10 cellular contexts compared by ENCODE assay signal in the genomic region with DNA sequence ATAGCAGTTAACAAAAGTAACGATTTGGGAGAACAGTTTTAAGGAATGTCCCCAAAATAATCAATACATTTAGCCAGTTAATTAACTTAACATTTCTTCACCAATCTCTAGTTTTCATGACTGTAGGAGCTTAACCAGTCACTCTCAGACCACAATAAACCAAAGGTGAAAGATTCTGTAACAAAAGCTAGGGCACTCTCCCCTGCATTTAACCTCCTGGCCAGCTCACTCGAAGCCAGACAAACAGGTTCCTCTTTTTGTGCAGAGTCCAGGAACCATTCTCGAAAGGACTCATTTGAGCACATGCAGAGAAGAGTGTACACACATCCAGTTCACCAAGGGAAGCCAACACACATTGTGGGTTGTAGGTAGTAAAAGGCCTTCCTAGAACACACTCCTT. TPM values are rescaled to one million over a fixed set of nuclear protein-coding genes. Genes with fewer than 3 reads are reported as not detected.
DNase-seq lines count a peak whose midpoint lies in the region; ATAC-seq, FAIRE-seq and TF ChIP-seq lines count a peak whose summit lies in the region.
"Had no signal": no experiment of that assay in that cellular context is flagged by ENCODE, and none has a peak within 500 bp of the region (broad histone marks: within the 10 kb centered on the region; RNA-seq: fewer than 3 reads in every experiment).

No MANE protein-coding gene starts in this region.

- H3K9ac ChIP-seq in GM12878 (ENCODE audit: control insufficient read depth, insufficient read depth, low read length) = no peak overlapping the region

- no peak for TF ChIP-seq EP300 in GM12878 (IDR thresholded peaks at IDR 0.05; ENCODE audit: borderline replicate concordance in 1 of 2, control insufficient read depth in 1 of 2, low read depth in 2 of 2, low read length in 2 of 2)

- CTCF ChIA-PET in GM12878 (lab: Yijun Ruan, JAX) = interaction anchor here (0.7 to 2.5 kb wide), 6 partner anchors 10 to 62 kb away, joined by 4 to 12 read pairs (median 8); no protein-coding TSS in a partner anchor

- H3K79me2 ChIP-seq in GM12878 (ENCODE audit: control insufficient read depth, insufficient read depth, low read length) = no peaks in the 10 kb centered on the region

- no peak for DNase-seq in CD4-positive, CD25-positive, alpha-beta regulatory T cell
- peak; percentile 60 to 63 for DNase-seq in NOMO-1 (lab: John Stamatoyannopoulos, UW; ENCODE audit: unreplicated experiment in 2 of 2)
- no peak for DNase-seq in GM12878 (ENCODE audit: low read depth, low spot score)
- DNase-seq in amygdala (lab: John Stamatoyannopoulos, UW) = no peak
- no peak for DNase-seq in HAP-1 (ENCODE audit: low spot score in 2 of 2)
- DNase-seq in CD14-positive monocyte (ENCODE audit: low spot score) = no peak
- DNase-seq: colonic mucosa, ovary had no signal

- no peaks in the 10 kb centered on the region for H4K20me1 ChIP-seq in GM12878 (ENCODE audit: control insufficient read depth, insufficient read depth)

- in situ Hi-C loops in GM12878 (cut with MboI) = no loop called here
- in situ Hi-C loops in HAP-1 (cut with MboI; ENCODE audit: low sequenced_read_pairs) = no loop called here

- no peak for TF ChIP-seq CTCF in GM12878 (IDR thresholded peaks at IDR 0.05 in 2 of 3, conservative IDR thresholded peaks at IDR 0.05 in 1 of 3; ENCODE audit: control insufficient read depth in 2 of 3, extremely low read depth in 1 of 3, insufficient read depth in 1 of 3, low read depth in 3 of 3, low read length in 3 of 3)
- no peak for TF ChIP-seq CTCF in CD14-positive monocyte (IDR thresholded peaks at IDR 0.05)

- H3K9me3 ChIP-seq in CD4-positive, CD25-positive, alpha-beta regulatory T cell (ENCODE audit: control insufficient read depth in 2 of 2, low read length in 2 of 2) = peaks cover 0 to 4% of the 10 kb centered on the region in 2 experiments
- H3K9me3 ChIP-seq in GM12878 (replicated peaks; ENCODE audit: control insufficient read depth, insufficient read depth, low read length) (no peaks in the 10 kb centered on the region), HAP-1 (peaks cover 4% of the 10 kb centered on the region; the same call in 1 of the 2 replicates)
- H3K9me3 ChIP-seq: colonic mucosa, ovary had no signal

- H3K27ac ChIP-seq in CD4-positive, CD25-positive, alpha-beta regulatory T cell (ENCODE audit: insufficient read depth, low read length, poor library complexity, severe bottlenecking) = no peak overlapping the region
- H3K27ac ChIP-seq in GM12878 (ENCODE audit: control insufficient read depth, insufficient read depth) = no peak overlapping the region
- H3K27ac ChIP-seq: colonic mucosa, ovary had no signal

- peaks cover 81% of the 10 kb centered on the region for H3K36me3 ChIP-seq in CD4-positive, CD25-positive, alpha-beta regulatory T cell (ENCODE audit: control insufficient read depth, insufficient read depth, low read length)
- H3K36me3 ChIP-seq in GM12878 (ENCODE audit: control insufficient read depth in 2 of 2, insufficient read depth in 2 of 2, low read length in 1 of 2) = no peaks in the 10 kb centered on the region
- no peaks in the 10 kb centered on the region for H3K36me3 ChIP-seq in HAP-1 (replicated peaks)
- H3K36me3 ChIP-seq: colonic mucosa, ovary had no signal

- RAD21 ChIA-PET in GM12878 (lab: Charles Lee; ENCODE audit: unreplicated experiment) = interaction anchor here (0.7 to 2.5 kb wide), 8 partner anchors 8 to 61 kb away, joined by 3 to 16 read pairs (median 6); no protein-coding TSS in a partner anchor

- no peak for ATAC-seq in CD4-positive, CD25-positive, alpha-beta regulatory T cell (ENCODE audit: low read depth in 2 of 2)
- ATAC-seq in GM18868 (IDR thresholded peaks at IDR 0.05; ENCODE audit: unreplicated experiment) (peak; percentile 85), GM12878 (peak; percentile 87), HG03342 (IDR thresholded peaks at IDR 0.05; ENCODE audit: unreplicated experiment) (no peak)

- POLR2A ChIA-PET in GM12878 (lab: Charles Lee) = interaction anchor here (0.9 to 1.2 kb wide), 2 partner anchors 40 to 44 kb away, joined by 3 read pairs; no protein-coding TSS in a partner anchor

- no peaks in the 10 kb centered on the region for H3K27me3 ChIP-seq in CD4-positive, CD25-positive, alpha-beta regulatory T cell (ENCODE audit: control insufficient read depth, insufficient read depth, low read length)
- H3K27me3 ChIP-seq in GM12878 (replicated peaks in 1 of 2; ENCODE audit: control insufficient read depth in 2 of 2, insufficient read depth in 2 of 2, low read length in 1 of 2) (no peaks in the 10 kb centered on the region), HAP-1 (ENCODE audit: low read depth) (no peaks in the 10 kb centered on the region)
- H3K27me3 ChIP-seq: colonic mucosa, ovary had no signal

- no peak for TF ChIP-seq POLR2A in GM12878 (IDR thresholded peaks at IDR 0.05; ENCODE audit: low read depth, low read length)

- FAIRE-seq in GM12878 (lab: Jason Lieb, UNC) = peak; percentile 41

- H2AFZ ChIP-seq in GM12878 (ENCODE audit: control insufficient read depth, low read depth, low read length) = no peak overlapping the region

- peaks cover 32 to 80% (median 61%) of the 10 kb centered on the region in 4 donors for H3K4me1 Mint-ChIP-seq in CD4-positive, CD25-positive, alpha-beta regulatory T cell
- H3K4me1 Mint-ChIP-seq in CD14-positive monocyte = peaks cover 2% of the 10 kb centered on the region

- no peak for TF ChIP-seq RAD21 in GM12878 (IDR thresholded peaks at IDR 0.05; ENCODE audit: insufficient read depth, low read depth, low read length)

- H3K4me3 ChIP-seq in CD4-positive, CD25-positive, alpha-beta regulatory T cell (ENCODE audit: low read depth, low read length) = peak overlapping the region; percentile 100
- no peak overlapping the region for H3K4me3 ChIP-seq in GM12878
- H3K4me3 ChIP-seq in HAP-1 = no peak overlapping the region
- H3K4me3 ChIP-seq: colonic mucosa, ovary had no signal

- H3K4me3 Mint-ChIP-seq in CD4-positive, CD25-positive, alpha-beta regulatory T cell = peak overlapping the region; percentile 77 to 94 (median 87)
- no peak overlapping the region for H3K4me3 Mint-ChIP-seq in CD14-positive monocyte

- no peak overlapping the region for H3K4me2 ChIP-seq in GM12878 (ENCODE audit: control insufficient read depth, insufficient read depth)

- SMC1A ChIA-PET in GM12878 (lab: Charles Lee; ENCODE audit: uncharacterized antibody, unreplicated experiment) = interaction anchor here (0.6 to 15.1 kb wide), 12 partner anchors 9 to 86 kb away, joined by 3 to 238 read pairs (median 7); no protein-coding TSS in a partner anchor

- H3K4me1 ChIP-seq in CD4-positive, CD25-positive, alpha-beta regulatory T cell (ENCODE audit: control insufficient read depth, insufficient read depth, low read length, poor library complexity, severe bottlenecking) = peaks cover 52% of the 10 kb centered on the region
- H3K4me1 ChIP-seq in GM12878 (ENCODE audit: control insufficient read depth, insufficient read depth, low read length) (peaks cover 5% of the 10 kb centered on the region), HAP-1 (peaks cover 29% of the 10 kb centered on the region)
- H3K4me1 ChIP-seq: colonic mucosa had no signal

- H3K27me3 Mint-ChIP-seq in CD4-positive, CD25-positive, alpha-beta regulatory T cell = no peaks in the 10 kb centered on the region
- H3K27me3 Mint-ChIP-seq in CD14-positive monocyte (ENCODE audit: low read depth in 3 of 3) = peaks cover 0 to 2% (median 0%) of the 10 kb centered on the region in 3 donors

- peaks cover 81% of the 10 kb centered on the region for H3K36me3 Mint-ChIP-seq in CD4-positive, CD25-positive, alpha-beta regulatory T cell
- H3K36me3 Mint-ChIP-seq in CD14-positive monocyte = no peaks in the 10 kb centered on the region

- intact Hi-C loops in GM12878 (cut with micrococcal nuclease; ENCODE audit: unreplicated experiment) = loop anchor here (2.0 kb wide), 1 partner anchor 22 kb away; no protein-coding TSS in a partner anchor
- intact Hi-C loops in CD14-positive monocyte (cut with micrococcal nuclease) = no loop called here

- no TSS peak for BruUV-seq in GM12878 (replicated peaks; lab: Mats Ljungman, UMichigan)

- peaks cover 0 to 4% (median 2%) of the 10 kb centered on the region in 7 donors for H3K9me3 Mint-ChIP-seq in CD4-positive, CD25-positive, alpha-beta regulatory T cell
- H3K9me3 Mint-ChIP-seq in CD14-positive monocyte = peaks cover 0 to 2% (median 0%) of the 10 kb centered on the region in 7 donors

- WGBS in GM12878 (ENCODE audit: insufficient coverage, insufficient replicate concordance, low lambda C conversion rate, missing lambda C conversion rate) = 19% methylated on average over 3 of the region's 3 CpGs

- peak overlapping the region; percentile 53 to 98 (median 85) for H3K27ac Mint-ChIP-seq in CD4-positive, CD25-positive, alpha-beta regulatory T cell
- H3K27ac Mint-ChIP-seq in CD14-positive monocyte = peak overlapping the region in 1 of 7 donors; percentile 28

TF ChIP-seq in GM12878, 131 proteins besides CTCF, POLR2A, EP300 and RAD21 (continues in another document):
- no peak for TF ChIP-seq PKNOX1 (IDR thresholded peaks at IDR 0.05)

RNA-seq across cellular contexts. Expression of gene IL7R, which starts 6.5 kb away (rescaled TPM):
- 394 TPM for total RNA-seq in CD4-positive, CD25-positive, alpha-beta regulatory T cell
- polyA plus RNA-seq in CD4-positive, CD25-positive, alpha-beta regulatory T cell = 100 to 1,000 TPM; 110 to 311 (median 212) TPM
- 67.0 and 73.7 TPM in 2 replicates for total RNA-seq in GM12878 (2013; cell fraction: nucleolus; rRNA removed)
- total RNA-seq in GM12878 (2014; rRNA removed) (0.73 and 1.7 TPM in 2 replicates), GM12878 (2014; rRNA removed; fragmentation: Illumina TruSeq; extraction: Trizol) (0.51 and 0.98 TPM in 2 replicates), GM12878 (2021) (1.3 and 1.5 TPM in 2 replicates)
- 0.28 TPM for polyA plus RNA-seq in GM12878 (2011; ENCODE audit: low read depth)
- polyA plus RNA-seq in GM12878 (2011; rRNA removed) (21.1 and 27.2 TPM in 2 replicates), GM12878 (2014; fragmentation: Illumina TruSeq; extraction: Trizol) (1.3 and 2.1 TPM in 2 replicates), GM12878 (2014; fragmentation: Nextera tagmentation; extraction: Ambion mirVana) (under 1 TPM; 0.52 to 0.97 TPM), GM12878 (2014; rRNA removed) (0.40 and 0.63 TPM in 2 replicates), GM12878 (2016; fragmentation: Nextera tagmentation; extraction: Ambion mirVana) (under 1 TPM; 0.62 to 0.63 TPM), CD14-positive monocyte (1 to 10 TPM; 1.1 to 1.9 TPM)
- polyA plus RNA-seq in GM12878 (2011; cell fraction: cytosol; rRNA removed) = 20.7 and 30.0 TPM in 2 replicates
- 28.1 and 34.5 TPM in 2 replicates for polyA plus RNA-seq in GM12878 (2011; cell fraction: nucleus; rRNA removed)
- 0.61 and 1.1 TPM in 2 replicates for polyA plus RNA-seq in GM12878 (2012)
- 49.3 and 52.3 TPM in 2 replicates for polyA minus RNA-seq in GM12878 (2011; rRNA and poly(A)+ RNA removed)
- polyA minus RNA-seq in GM12878 (2011; cell fraction: cytosol; rRNA and poly(A)+ RNA removed) = 11.5 and 11.7 TPM in 2 replicates
- polyA minus RNA-seq in GM12878 (2011; cell fraction: nucleus; rRNA and poly(A)+ RNA removed) = 18.3 and 26.8 TPM in 2 replicates

Comparison
In these comparisons a context has a peak if more than half of its experiments do, and no peak if none do; other contexts are left out.
1. ATAC-seq: peak in GM18868 (single experiment) and GM12878 (single experiment); none in CD4-positive, CD25-positive, alpha-beta regulatory T cell (0 of 2) and HG03342 (single experiment).
2. DNase-seq: peak in NOMO-1 (2 of 2); none in CD4-positive, CD25-positive, alpha-beta regulatory T cell (0 of 3), GM12878 (single experiment), amygdala (0 of 56), HAP-1 (0 of 2) and CD14-positive monocyte (single experiment).
3. H3K4me3 Mint-ChIP-seq: peak in CD4-positive, CD25-positive, alpha-beta regulatory T cell (4 of 4); none in CD14-positive monocyte (0 of 2).